Comparison of ENCODE assay signal across 23 cellular contexts in genomic region chr19:33634361-33635091, GRCh38. TPM values are rescaled to one million over a fixed set of nuclear protein-coding genes. Genes with fewer than 3 reads are reported as not detected.
"Had no signal": no experiment of that assay in that cellular context is flagged by ENCODE, and none has a peak within 500 bp of the region (broad histone marks: within the 10 kb centered on the region; RNA-seq: fewer than 3 reads in every experiment).

No MANE protein-coding gene starts in this region.

- H3K36me3 ChIP-seq: colonic mucosa, esophagus muscularis mucosa, right lobe of liver, stomach, uterus had no signal

- H3K4me3 ChIP-seq: colonic mucosa, esophagus muscularis mucosa, right lobe of liver, stomach, uterus had no signal

- H3K9me3 ChIP-seq: colonic mucosa, esophagus muscularis mucosa, right lobe of liver, stomach, uterus had no signal

- H2AFZ ChIP-seq: parathyroid adenoma had no signal

- H3K27me3 ChIP-seq: colonic mucosa, right lobe of liver, uterus had no signal

- H3K79me2 ChIP-seq: parathyroid adenoma had no signal

- H3K9me3 Mint-ChIP-seq: activated naive CD8-positive, alpha-beta T cell treated with anti-CD3 and anti-CD28 coated beads, Interleukin-2, amount 50 U/mL, for 24 hours; activated T-cell treated with anti-CD3 and anti-CD28 coated beads, Interleukin-2, amount 50 U/mL, for 72 hours; stimulated activated memory B cell treated with anti-CD40 and anti-IgM and Interleukin-4, amounts not matched to agents 10 μg/mL and 1 μg/mL and 100 μg/mL, for 72 hours had no signal

- H3K4me1 ChIP-seq: colonic mucosa, esophagus muscularis mucosa, right lobe of liver, uterus had no signal

- H3K36me3 Mint-ChIP-seq: brain; stimulated activated memory B cell treated with anti-CD40 and anti-IgM and Interleukin-4, amounts not matched to agents 10 μg/mL and 1 μg/mL and 100 μg/mL, for 72 hours had no signal

- H3K9ac ChIP-seq: parathyroid adenoma had no signal

- H3K27ac Mint-ChIP-seq: activated B cell treated with CpG ODN at 0.5 μM for 24 hours; activated CD4-positive, alpha-beta T cell treated with anti-CD3 and anti-CD28 coated beads for 36 hours; activated naive CD8-positive, alpha-beta T cell treated with anti-CD3 and anti-CD28 coated beads, Interleukin-2, amount 50 U/mL, for 24 hours; activated T-cell treated with anti-CD3 and anti-CD28 coated beads, Interleukin-2, amount 50 U/mL, for 72 hours; brain; nephron; stimulated activated memory B cell treated with anti-CD40 and anti-IgM and Interleukin-4, amounts not matched to agents 10 μg/mL and 1 μg/mL and 100 μg/mL, for 72 hours had no signal

- H3K4me1 Mint-ChIP-seq: activated B cell treated with CpG ODN at 0.5 μM for 24 hours; activated CD4-positive, alpha-beta T cell treated with anti-CD3 and anti-CD28 coated beads for 36 hours; activated naive CD8-positive, alpha-beta T cell treated with anti-CD3 and anti-CD28 coated beads, Interleukin-2, amount 50 U/mL, for 24 hours; nephron; stimulated activated memory B cell treated with anti-CD40 and anti-IgM and Interleukin-4, amounts not matched to agents 10 μg/mL and 1 μg/mL and 100 μg/mL, for 72 hours had no signal

- H3K4me3 Mint-ChIP-seq: activated B cell treated with CpG ODN at 0.5 μM for 24 hours; activated CD4-positive, alpha-beta T cell treated with anti-CD3 and anti-CD28 coated beads for 36 hours; activated naive CD8-positive, alpha-beta T cell treated with anti-CD3 and anti-CD28 coated beads, Interleukin-2, amount 50 U/mL, for 24 hours; activated T-cell treated with anti-CD3 and anti-CD28 coated beads, Interleukin-2, amount 50 U/mL, for 72 hours; brain; nephron; stimulated activated memory B cell treated with anti-CD40 and anti-IgM and Interleukin-4, amounts not matched to agents 10 μg/mL and 1 μg/mL and 100 μg/mL, for 72 hours had no signal

- DNase-seq: activated B cell treated with CpG ODN at 0.5 μM for 24 hours; activated CD4-positive, alpha-beta T cell treated with anti-CD3 and anti-CD28 coated beads for 36 hours; activated CD4-positive, alpha-beta T cell treated with anti-CD3 and anti-CD28 coated beads, Interleukin-2, amount 50 U/mL, for 48 hours; activated gamma-delta T cell; activated naive CD4-positive, alpha-beta T cell treated with anti-CD3 and anti-CD28 coated beads, Interleukin-2, amount 50 U/mL, for 16 hours; activated naive CD8-positive, alpha-beta T cell treated with anti-CD3 and anti-CD28 coated beads, Interleukin-2, amount 50 U/mL, for 24 hours; activated T-cell treated with anti-CD3 and anti-CD28 coated beads, Interleukin-2, amount 50 U/mL, for 72 hours; colonic mucosa; small intestine; stimulated activated CD4-positive, alpha-beta T cell treated with anti-CD3 and anti-CD28 coated beads, Interleukin-2, amount 100 ng/mL, for 24 hours; stomach; T1000; uterus had no signal

- H3K27ac ChIP-seq: colonic mucosa, esophagus muscularis mucosa, parathyroid adenoma, right lobe of liver, stomach, uterus had no signal

RNA-seq across cellular contexts. Expression of gene CHST8, which starts 12.8 kb away (rescaled TPM):
- total RNA-seq: activated B cell treated with CpG ODN at 0.5 μM for 24 hours; activated CD4-positive, alpha-beta T cell treated with anti-CD3 and anti-CD28 coated beads for 36 hours; activated CD8-positive, alpha-beta memory T cell treated with anti-CD3 and anti-CD28 coated beads for 36 hours; activated T-cell treated with anti-CD3 and anti-CD28 coated beads, Interleukin-2, amount 50 U/mL, for 72 hours; colonic mucosa; liver; myocyte; T-helper 1 cell treated with Interleukin-12 subunit alpha and Interleukin-12 subunit beta and Interleukin-4 antibody, amounts not matched to agents 30 ng/mL and 1 ng/mL, for 36 hours had no signal
